Comparison of ENCODE assay signal across 1 cellular context in the genomic region with DNA sequence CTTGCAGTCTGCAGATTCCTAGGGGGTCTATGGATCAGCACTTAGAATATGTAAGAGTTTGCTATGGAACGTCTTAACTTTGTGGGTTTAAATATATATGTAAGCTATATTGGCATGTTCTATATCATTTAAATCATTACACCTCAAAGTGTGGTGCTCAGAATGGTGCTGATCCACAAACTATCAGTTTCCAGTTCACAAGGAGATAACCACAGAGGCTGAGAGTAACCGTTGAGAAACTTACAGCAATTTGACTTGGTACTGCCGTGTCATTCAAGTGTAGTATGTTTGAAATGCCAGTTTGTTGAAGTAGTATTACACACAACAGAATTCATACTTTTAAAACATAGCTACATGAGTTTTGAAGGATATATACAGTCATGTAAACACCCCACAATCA.
TF ChIP-seq lines count a peak whose summit lies in the region.

No MANE protein-coding gene starts in this region.

TF ChIP-seq in GM23338, 12 proteins besides CTCF, POLR2A, EP300 and RAD21 (continued from another document):
- no peak for TF ChIP-seq ZNF462 (CRISPR knock-in tag; IDR thresholded peaks at IDR 0.05)
- TF ChIP-seq, protein P1, sequence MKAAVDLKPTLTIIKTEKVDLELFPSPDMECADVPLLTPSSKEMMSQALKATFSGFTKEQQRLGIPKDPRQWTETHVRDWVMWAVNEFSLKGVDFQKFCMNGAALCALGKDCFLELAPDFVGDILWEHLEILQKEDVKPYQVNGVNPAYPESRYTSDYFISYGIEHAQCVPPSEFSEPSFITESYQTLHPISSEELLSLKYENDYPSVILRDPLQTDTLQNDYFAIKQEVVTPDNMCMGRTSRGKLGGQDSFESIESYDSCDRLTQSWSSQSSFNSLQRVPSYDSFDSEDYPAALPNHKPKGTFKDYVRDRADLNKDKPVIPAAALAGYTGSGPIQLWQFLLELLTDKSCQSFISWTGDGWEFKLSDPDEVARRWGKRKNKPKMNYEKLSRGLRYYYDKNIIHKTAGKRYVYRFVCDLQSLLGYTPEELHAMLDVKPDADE (IDR thresholded peaks at IDR 0.05), result no peak
